ENCODE assay signal across 8 cellular contexts in the genomic region with DNA sequence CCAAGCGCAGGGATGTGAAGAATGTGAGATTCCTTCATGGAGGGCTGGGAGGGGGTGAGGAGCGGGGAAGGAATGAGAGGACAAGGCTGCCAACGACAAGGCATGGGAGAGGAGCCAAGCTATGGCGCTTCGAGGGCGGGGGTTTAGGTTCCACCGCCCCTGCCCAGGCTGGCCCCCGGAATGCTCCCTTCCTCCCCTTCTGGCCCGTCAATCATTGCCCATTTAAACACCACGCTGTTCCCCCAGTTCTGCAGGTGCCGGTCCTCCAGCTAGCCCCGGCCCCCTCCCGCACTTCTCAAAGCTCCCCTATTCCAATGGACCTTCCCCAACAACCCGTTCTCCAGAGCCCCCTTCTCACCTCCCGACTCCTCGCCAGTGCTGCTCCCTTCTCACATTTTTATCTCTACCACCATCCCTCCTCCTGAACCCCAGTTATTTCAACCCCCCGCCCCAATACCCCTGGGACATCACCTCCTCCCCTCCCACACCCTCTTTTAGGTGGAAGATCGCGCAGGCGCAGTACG.
DNase-seq lines count a peak whose midpoint lies in the region; ATAC-seq and TF ChIP-seq lines count a peak whose summit lies in the region.

No MANE protein-coding gene starts in this region.

- H3K36me3 ChIP-seq in OCI-LY1 (ENCODE audit: insufficient read depth, low read length) (peaks cover 13% of the 10 kb centered on the region), stomach smooth muscle (ENCODE audit: control insufficient read depth in 2 of 2, insufficient read depth in 2 of 2, low read length in 2 of 2) (peaks cover 4 to 11% of the 10 kb centered on the region in 2 donors)

- no peaks in the 10 kb centered on the region for H3K27me3 ChIP-seq in OCI-LY1 (ENCODE audit: insufficient read depth, low read length)
- no peaks in the 10 kb centered on the region for H3K27me3 ChIP-seq in stomach smooth muscle (ENCODE audit: control insufficient read depth in 1 of 2, insufficient read depth in 2 of 2, low read length in 2 of 2)

- no peaks in the 10 kb centered on the region for H3K9me2 ChIP-seq in OCI-LY1 (ENCODE audit: low read depth, low read length)

- H3K4me1 ChIP-seq in OCI-LY1 (ENCODE audit: insufficient read depth, low read length, severe bottlenecking) (peaks cover 42% of the 10 kb centered on the region), stomach smooth muscle (ENCODE audit: control insufficient read depth, insufficient read depth, low read length) (peaks cover 46% of the 10 kb centered on the region)

- DNase-seq in activated CD4-positive, alpha-beta T cell treated with anti-CD3 and anti-CD28 coated beads, Interleukin-2, amount 50 U/mL, for 1 hour, result peak; percentile 5
- no peak for DNase-seq in activated CD4-positive, alpha-beta T cell treated with anti-CD3 and anti-CD28 coated beads for 4 hours
- DNase-seq in left kidney (ENCODE audit: low read depth, low spot score), result peak; percentile 90
- no peak for DNase-seq in stimulated activated naive CD4-positive, alpha-beta T cell treated with Interleukin-2 at 50 U/mL for 16 hours (lab: John Stamatoyannopoulos, UW)

- H3K4me2 ChIP-seq in OCI-LY1 (ENCODE audit: low read length), result peak overlapping the region; percentile 95

- no peaks in the 10 kb centered on the region for H3F3A ChIP-seq in OCI-LY1 (ENCODE audit: insufficient read depth, low read length)

- peak; percentile 23 for ATAC-seq in HG02610 (IDR thresholded peaks at IDR 0.05; ENCODE audit: unreplicated experiment)

- H3K9ac ChIP-seq in OCI-LY1 (ENCODE audit: low read length) (peak overlapping the region; percentile 75), stomach smooth muscle (ENCODE audit: low read length in 2 of 2) (peak overlapping the region; percentile 92 to 93)

- H3K9me3 ChIP-seq in OCI-LY1 (ENCODE audit: low read length) (no peaks in the 10 kb centered on the region), stomach smooth muscle (ENCODE audit: control insufficient read depth in 2 of 2, low read length in 2 of 2) (no peaks in the 10 kb centered on the region)

- no peak overlapping the region for H2AFZ ChIP-seq in OCI-LY1 (ENCODE audit: low read length)

- TF ChIP-seq CTCF in OCI-LY1 (IDR thresholded peaks at IDR 0.05; ENCODE audit: low read length), result no peak

- H3K27ac ChIP-seq in OCI-LY1 (ENCODE audit: low read depth, low read length, poor library complexity, severe bottlenecking) (peak overlapping the region; percentile 84), cingulate gyrus (ENCODE audit: low read depth, low read length) (peak overlapping the region; percentile 99), stomach smooth muscle (ENCODE audit: low read length) (peak overlapping the region; percentile 97)

- no peaks in the 10 kb centered on the region for H4K20me1 ChIP-seq in OCI-LY1 (ENCODE audit: insufficient read depth, low read length)

- 0 out of 2 replicates have a peak, but pooled peaks cover 5% of the 10 kb centered on the region for H3K79me2 ChIP-seq in OCI-LY1 (ENCODE audit: insufficient read depth, low read length)

- H3K4me3 ChIP-seq in OCI-LY1 (ENCODE audit: low read depth, low read length, poor library complexity, severe bottlenecking) (peak overlapping the region; percentile 84), stomach smooth muscle (ENCODE audit: low read length in 2 of 2) (peak overlapping the region; percentile 85 to 87)

Comparison
In these comparisons a context has a peak if more than half of its experiments do, and no peak if none do; other contexts are left out.
1. DNase-seq: peak in activated CD4-positive, alpha-beta T cell treated with anti-CD3 and anti-CD28 coated beads, Interleukin-2, amount 50 U/mL, for 1 hour (single experiment) and left kidney (single experiment); none in activated CD4-positive, alpha-beta T cell treated with anti-CD3 and anti-CD28 coated beads for 4 hours (0 of 2) and stimulated activated naive CD4-positive, alpha-beta T cell treated with Interleukin-2 at 50 U/mL for 16 hours (single experiment).
2. Peak in every context shown above with its lines, with median percentiles within 50 percentile points of each other: H3K27ac ChIP-seq.